8 cellular contexts compared by ENCODE assay signal in genomic region chr18:43277164-43277600, GRCh38. TPM values are rescaled to one million over a fixed set of nuclear protein-coding genes. Genes with fewer than 3 reads are reported as not detected.
DNase-seq lines count a peak whose midpoint lies in the region; ATAC-seq and TF ChIP-seq lines count a peak whose summit lies in the region.

SYT4 (minus strand) TSS chr18:43277490; CDS start chr18:43277281, 209 bp downstream.

- H3K4me3 ChIP-seq in HEK293 (ENCODE audit: low read depth, low read length) (peak within 1 kb of the TSS; percentile 18; the same call in 1 of the 2 replicates), epithelial cell of proximal tubule (ENCODE audit: low read depth, low read length) (peak within 1 kb of the TSS; percentile 32)

- no peaks in the 10 kb centered on the region for H3K9me3 Mint-ChIP-seq in nephron

- peaks cover 2% of the 10 kb centered on the region; the same call in 1 of the 2 replicates for H3K4me1 ChIP-seq in HEK293 (ENCODE audit: control insufficient read depth, insufficient read depth, low read length)

- H3K4me3 Mint-ChIP-seq in nephron = peak within 1 kb of the TSS in 2 of 3 experiments; percentile 34 to 41

- DNase-seq in NCI-H748 (lab: John Stamatoyannopoulos, UW; ENCODE audit: unreplicated experiment) = peak; percentile 96
- peak; percentile 16 for DNase-seq in epithelial cell of proximal tubule (ENCODE audit: low read depth)
- DNase-seq in activated effector memory CD4-positive, alpha-beta T cell treated with Interleukin-2 at 50 U/mL for 16 hours = no peak
- no peak for DNase-seq in left colon
- no peak for DNase-seq in activated CD4-positive, CD25-positive, alpha-beta regulatory T cell treated with anti-CD3 and anti-CD28 coated beads, Interleukin-2, amount 50 U/mL, for 72 hours

- intact Hi-C loops in left colon (cut with DNase I, micrococcal nuclease) = loop anchor here in 1 of 2 donors (10.0 kb wide), 1 partner anchor 982 kb away; no protein-coding TSS in a partner anchor

- no peaks in the 10 kb centered on the region for H3K4me1 Mint-ChIP-seq in nephron

- TF ChIP-seq CTCF in HEK293 (tag by site-specific recombination; IDR thresholded peaks at IDR 0.05) (no peak), epithelial cell of proximal tubule (conservative IDR thresholded peaks at IDR 0.05; ENCODE audit: low read depth, low read length) (no peak), nephron (IDR thresholded peaks at IDR 0.05; ENCODE audit: unreplicated experiment in 3 of 3) (no peak)

- POLR2A ChIA-PET in HEK293 (lab: Yijun Ruan, JAX) = interaction anchor here (0.5 kb wide), 1 partner anchor 821 kb away, joined by 6 read pairs; no protein-coding TSS in a partner anchor

- H3K27me3 Mint-ChIP-seq in nephron (ENCODE audit: low read depth) = peaks cover 37% of the 10 kb centered on the region

- no peaks in the 10 kb centered on the region for H3K9me3 ChIP-seq in HEK293 (ENCODE audit: control insufficient read depth, insufficient read depth, low read depth, low read length)

- no peak within 1 kb of the TSS for H3K27ac Mint-ChIP-seq in nephron

- H3K27ac ChIP-seq in HEK293 (ENCODE audit: extremely low read depth, low read depth, low read length) = no peak within 1 kb of the TSS

- CTCF ChIA-PET in HEK293 (lab: Yijun Ruan, JAX) = interaction anchor here (0.5 to 0.6 kb wide), 3 partner anchors 548 to 1163 kb away, joined by 3 read pairs; no protein-coding TSS in a partner anchor

- H3K36me3 ChIP-seq in HEK293 (ENCODE audit: control insufficient read depth in 2 of 2, insufficient read depth in 1 of 2, low read length in 2 of 2) = no peaks in the 10 kb centered on the region

- ATAC-seq in left colon = no peak
- no peak for ATAC-seq in HG03571 (IDR thresholded peaks at IDR 0.05; ENCODE audit: unreplicated experiment)

- H3K36me3 Mint-ChIP-seq in nephron (ENCODE audit: low read depth) = no peaks in the 10 kb centered on the region

TF ChIP-seq in HEK293, 187 proteins besides CTCF, POLR2A, EP300 and RAD21 (continues in another document):
- TF ChIP-seq ZBTB6 (tag by site-specific recombination; IDR thresholded peaks at IDR 0.05) (peak; percentile 54; the same call in 1 of the 2 replicates), SETDB1 (IDR thresholded peaks at IDR 0.05; ENCODE audit: insufficient read length, low read length) (no peak), ZSCAN23 (tag by site-specific recombination; IDR thresholded peaks at IDR 0.05) (no peak), ZNF692 (tag by site-specific recombination; IDR thresholded peaks at IDR 0.05) (0 out of 2 replicates have a peak, but pooled peaks have one; percentile 14), ZNF335 (tag by site-specific recombination; conservative IDR thresholded peaks at IDR 0.05) (peak; percentile 63), GFI1B (tag by site-specific recombination; IDR thresholded peaks at IDR 0.05) (no peak), ZNF248 (tag by site-specific recombination; IDR thresholded peaks at IDR 0.05) (no peak), ZNF121 (tag by site-specific recombination; IDR thresholded peaks at IDR 0.05) (no peak), ZNF768 (tag by site-specific recombination; IDR thresholded peaks at IDR 0.05) (no peak), ZNF148 (tag by site-specific recombination; IDR thresholded peaks at IDR 0.05; ENCODE audit: borderline replicate concordance) (no peak), HOXD13 (CRISPR knock-in tag; IDR thresholded peaks at IDR 0.05; ENCODE audit: borderline replicate concordance) (no peak), ZBTB20 (tag by site-specific recombination; IDR thresholded peaks at IDR 0.05) (peak; percentile 36; the same call in 1 of the 2 replicates), ZNF157 (tag by site-specific recombination; IDR thresholded peaks at IDR 0.05) (no peak), ZNF747 (tag by site-specific recombination; IDR thresholded peaks at IDR 0.05) (no peak), GLI4 (tag by site-specific recombination; IDR thresholded peaks at IDR 0.05) (no peak), ZNF311 (tag by site-specific recombination; IDR thresholded peaks at IDR 0.05; ENCODE audit: borderline replicate concordance) (no peak), REST (tag by site-specific recombination; IDR thresholded peaks at IDR 0.05) (peak; percentile 93), ZSCAN30 (tag by site-specific recombination; IDR thresholded peaks at IDR 0.05) (0 out of 2 replicates have a peak, but pooled peaks have one; percentile 54), PRDM1 (tag by site-specific recombination; IDR thresholded peaks at IDR 0.05) (0 out of 2 replicates have a peak, but pooled peaks have one; percentile 27), ZNF433 (tag by site-specific recombination; IDR thresholded peaks at IDR 0.05; ENCODE audit: low read depth) (no peak), PBX3 (CRISPR knock-in tag; IDR thresholded peaks at IDR 0.05) (no peak)

RNA-seq across cellular contexts. Expression of gene SYT4, which starts in this region (rescaled TPM):
- total RNA-seq in epithelial cell of proximal tubule (not detected in 2 replicates), left colon (under 1 TPM; 0.46 to 0.75 TPM)

Comparison
In these comparisons a context has a peak if more than half of its experiments do, and no peak if none do; other contexts are left out.
1. Peak in DNase-seq and H3K4me3 ChIP-seq in epithelial cell of proximal tubule; RNA of the gene not detected or under 1 TPM.